8 cellular contexts compared by ENCODE assay signal in the genomic region with DNA sequence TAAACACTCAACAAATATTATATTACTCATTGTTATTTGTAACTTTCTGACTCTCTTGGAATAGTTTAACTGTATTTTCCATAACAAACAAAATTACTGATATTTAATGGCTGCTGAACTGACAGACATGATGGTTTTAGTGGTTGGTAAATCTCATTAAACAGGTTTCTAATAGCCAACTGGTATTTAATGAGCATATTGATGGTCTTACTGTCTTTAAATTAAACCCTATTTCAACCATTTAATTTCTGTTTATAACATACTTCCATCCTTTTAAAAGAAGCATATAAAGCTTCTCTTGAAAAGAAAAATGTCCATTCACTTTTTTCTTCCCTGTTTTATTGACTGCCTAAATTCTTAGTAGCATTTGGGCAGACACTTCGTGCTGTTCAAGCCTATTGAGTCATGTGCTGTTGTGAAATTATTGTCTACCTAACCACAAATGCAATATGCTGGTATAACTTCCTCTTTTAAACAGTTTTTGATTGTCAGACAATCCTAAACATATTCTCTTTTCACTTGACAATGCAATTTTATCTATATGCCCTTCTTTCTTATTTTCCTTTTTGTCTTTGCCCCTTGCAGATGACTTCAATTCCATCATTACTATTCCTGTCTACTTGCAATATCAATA.
DNase-seq lines count a peak whose midpoint lies in the region; ATAC-seq, FAIRE-seq and TF ChIP-seq lines count a peak whose summit lies in the region.

No MANE protein-coding gene starts in this region.

- no peak overlapping the region for H3K4me3 ChIP-seq in BJ (ENCODE audit: low read depth, low read length)

- no peak for TF ChIP-seq CTCF in BJ (IDR thresholded peaks at IDR 0.05; ENCODE audit: insufficient read depth, low read depth, low read length)

- CTCF ChIA-PET in BJ (lab: Yijun Ruan, JAX), result no interaction called here

- POLR2A ChIA-PET in BJ (lab: Charles Lee), result no interaction called here

- FAIRE-seq in colon (lab: Jason Lieb, UNC), result peak; percentile 24

- DNase-seq in BJ (ENCODE audit: low read depth) (peak; percentile 60), NCI-H128 (lab: John Stamatoyannopoulos, UW; ENCODE audit: unreplicated experiment) (no peak), germinal center (ENCODE audit: low spot score) (no peak)
- DNase-seq in stimulated activated CD8-positive, alpha-beta memory T cell treated with anti-CD3 and anti-CD28 coated beads, Interleukin-4, amount 100 ng/mL, for 48 hours, result no peak

- ATAC-seq in GM21390 (IDR thresholded peaks at IDR 0.05; ENCODE audit: unreplicated experiment), result peak; percentile 71
- peak; percentile 66 for ATAC-seq in HG03469 (IDR thresholded peaks at IDR 0.05; ENCODE audit: unreplicated experiment)
- no peak for ATAC-seq in activated CD4-positive, CD25-positive, alpha-beta regulatory T cell treated with anti-CD3 and anti-CD28 coated beads, Interleukin-2, amount 50 U/mL, for 24 hours

- H3K27me3 ChIP-seq in BJ (ENCODE audit: control insufficient read depth, insufficient read depth, low read length), result no peaks in the 10 kb centered on the region

- no peaks in the 10 kb centered on the region for H3K36me3 ChIP-seq in BJ (ENCODE audit: control insufficient read depth, insufficient read depth, low read length)

Comparison
In these comparisons a context has a peak if more than half of its experiments do, and no peak if none do; other contexts are left out.
1. ATAC-seq: peak in GM21390 (single experiment) and HG03469 (single experiment); none in activated CD4-positive, CD25-positive, alpha-beta regulatory T cell treated with anti-CD3 and anti-CD28 coated beads, Interleukin-2, amount 50 U/mL, for 24 hours (0 of 2).